In genomic region chr4:38162240-38162784, GRCh38 we compare ENCODE assay signal across 9 cellular contexts.
A peak's percentile ranks its signal among the peaks of the same experiment; 100 is the strongest.
DNase-seq lines count a peak whose midpoint lies in the region; ATAC-seq and TF ChIP-seq lines count a peak whose summit lies in the region.
"Had no signal": no experiment of that assay in that cellular context is flagged by ENCODE, and none has a peak within 500 bp of the region (broad histone marks: within the 10 kb centered on the region; RNA-seq: fewer than 3 reads in every experiment).

No MANE protein-coding gene starts in this region.

- POLR2A ChIA-PET in activated CD4-positive, alpha-beta T cell treated with anti-CD3 and anti-CD28 coated beads for 36 hours (lab: Charles Lee) = no interaction called here

- ATAC-seq in activated CD4-positive, alpha-beta T cell treated with anti-CD3 and anti-CD28 coated beads for 36 hours = no peak
- no peak for ATAC-seq in T-helper 17 cell
- no peak for ATAC-seq in HG02884 (IDR thresholded peaks at IDR 0.05; ENCODE audit: unreplicated experiment)

- H3K36me3 Mint-ChIP-seq in activated CD4-positive, alpha-beta T cell treated with anti-CD3 and anti-CD28 coated beads for 36 hours (ENCODE audit: low read depth) = peaks cover 15% of the 10 kb centered on the region
- H3K36me3 Mint-ChIP-seq in T-helper 17 cell (ENCODE audit: low read depth) = peaks cover 3% of the 10 kb centered on the region

- no peak for DNase-seq in activated CD4-positive, alpha-beta T cell treated with anti-CD3 and anti-CD28 coated beads for 36 hours
- no peak for DNase-seq in activated CD4-positive, alpha-beta T cell treated with anti-CD3 and anti-CD28 coated beads, Interleukin-2, amount 50 U/mL, for 1 hour
- no peak for DNase-seq in T-helper 17 cell
- DNase-seq in fibroblast of villous mesenchyme (ENCODE audit: low read depth) = peak; percentile 90
- DNase-seq in smooth muscle cell of the brain vasculature (ENCODE audit: low read depth, low spot score) = peak; percentile 80
- DNase-seq in activated T-cell treated with anti-CD3 and anti-CD28 coated beads, Interleukin-2, amount 50 U/mL, for 1 hour = no peak
- no peak for DNase-seq in RKO (ENCODE audit: low spot score)
- DNase-seq: activated CD4-positive, alpha-beta T cell treated with anti-CD3 and anti-CD28 coated beads for 1 hour had no signal

- H3K27ac Mint-ChIP-seq in activated CD4-positive, alpha-beta T cell treated with anti-CD3 and anti-CD28 coated beads for 36 hours = peak overlapping the region; percentile 58
- peak overlapping the region; percentile 96 for H3K27ac Mint-ChIP-seq in T-helper 17 cell

- intact Hi-C loops in activated CD4-positive, alpha-beta T cell treated with anti-CD3 and anti-CD28 coated beads for 36 hours (cut with DNase I, micrococcal nuclease) = loop anchor here (5.0 to 10.0 kb wide), 4 partner anchors 100 to 1190 kb away; partner anchors contain the start of gene TMEM156 (in 1 of the 2)

- H3K9me3 Mint-ChIP-seq in activated CD4-positive, alpha-beta T cell treated with anti-CD3 and anti-CD28 coated beads for 36 hours (ENCODE audit: low read depth) = peaks cover 17% of the 10 kb centered on the region

- no peak overlapping the region for H3K4me3 Mint-ChIP-seq in activated CD4-positive, alpha-beta T cell treated with anti-CD3 and anti-CD28 coated beads for 36 hours
- H3K4me3 Mint-ChIP-seq in T-helper 17 cell = no peak overlapping the region

- no peak for TF ChIP-seq CTCF in fibroblast of villous mesenchyme (IDR thresholded peaks at IDR 0.05; ENCODE audit: insufficient read depth, low read depth, low read length)

- no peaks in the 10 kb centered on the region for H3K27me3 Mint-ChIP-seq in activated CD4-positive, alpha-beta T cell treated with anti-CD3 and anti-CD28 coated beads for 36 hours
- H3K27me3 Mint-ChIP-seq in T-helper 17 cell = no peaks in the 10 kb centered on the region

- CTCF ChIA-PET in activated CD4-positive, alpha-beta T cell treated with anti-CD3 and anti-CD28 coated beads for 36 hours (lab: Charles Lee) = interaction anchor here (0.9 to 3.1 kb wide), 6 partner anchors 12 to 155 kb away, joined by 3 to 21 read pairs (median 10); no protein-coding TSS in a partner anchor

- no peak overlapping the region for H3K4me3 ChIP-seq in fibroblast of villous mesenchyme (ENCODE audit: low read depth, low read length)

- peaks cover 5% of the 10 kb centered on the region for H3K9me3 ChIP-seq in T-helper 17 cell (ENCODE audit: control insufficient read depth, low read length, poor library complexity, severe bottlenecking)

- H3K4me1 Mint-ChIP-seq in activated CD4-positive, alpha-beta T cell treated with anti-CD3 and anti-CD28 coated beads for 36 hours = peaks cover 78% of the 10 kb centered on the region
- H3K4me1 Mint-ChIP-seq in T-helper 17 cell = peaks cover 28% of the 10 kb centered on the region

Comparison
In these comparisons a context has a peak if more than half of its experiments do, and no peak if none do; other contexts are left out.
1. DNase-seq: peak in fibroblast of villous mesenchyme (single experiment) and smooth muscle cell of the brain vasculature (single experiment); none in activated CD4-positive, alpha-beta T cell treated with anti-CD3 and anti-CD28 coated beads for 36 hours (single experiment), activated CD4-positive, alpha-beta T cell treated with anti-CD3 and anti-CD28 coated beads, Interleukin-2, amount 50 U/mL, for 1 hour (single experiment), T-helper 17 cell (0 of 3), activated T-cell treated with anti-CD3 and anti-CD28 coated beads, Interleukin-2, amount 50 U/mL, for 1 hour (single experiment) and RKO (single experiment).